1 cellular context compared by ENCODE assay signal in genomic region chr7:64297418-64297817, GRCh38. TPM values are rescaled to one million over a fixed set of nuclear protein-coding genes. Genes with fewer than 3 reads are reported as not detected.
"Had no signal": no experiment of that assay in that cellular context is flagged by ENCODE, and none has a peak within 500 bp of the region (broad histone marks: within the 10 kb centered on the region; RNA-seq: fewer than 3 reads in every experiment).

No MANE protein-coding gene starts in this region.

RNA-seq across cellular contexts. Expression of gene ZNF736, which starts 16.3 kb away (rescaled TPM):
- total RNA-seq: chondrocyte had no signal
